11 cellular contexts compared by ENCODE assay signal in the genomic region with DNA sequence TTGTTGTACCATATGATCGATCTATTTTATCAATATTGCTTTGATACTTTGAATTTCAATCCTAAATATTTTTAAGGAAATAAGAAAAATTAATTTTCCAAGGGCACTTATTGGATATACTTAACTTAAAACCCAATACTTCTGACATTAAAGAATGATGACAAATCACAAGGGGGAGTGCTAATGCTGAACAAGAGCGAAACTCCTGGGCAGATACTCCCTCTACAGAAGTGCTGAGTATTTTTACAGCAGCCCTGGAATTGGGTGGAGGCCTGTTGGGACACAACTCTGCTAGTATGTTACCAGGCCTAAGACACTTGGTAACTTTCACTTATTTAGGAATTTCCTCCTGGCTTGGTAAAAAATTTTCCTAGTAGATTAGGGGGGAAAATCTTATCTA. TPM values are rescaled to one million over a fixed set of nuclear protein-coding genes. Genes with fewer than 3 reads are reported as not detected.
DNase-seq lines count a peak whose midpoint lies in the region; ATAC-seq and TF ChIP-seq lines count a peak whose summit lies in the region.
"Had no signal": no experiment of that assay in that cellular context is flagged by ENCODE, and none has a peak within 500 bp of the region (broad histone marks: within the 10 kb centered on the region; RNA-seq: fewer than 3 reads in every experiment).

No MANE protein-coding gene starts in this region.

- CTCF ChIA-PET in A673 (lab: Charles Lee) = interaction anchor here (0.7 kb wide), 1 partner anchor 180 kb away, joined by 4 read pairs; no protein-coding TSS in a partner anchor

- H3K4me3 ChIP-seq in A673 (ENCODE audit: low read depth, low read length, poor library complexity, severe bottlenecking) (no peak overlapping the region), brain microvascular endothelial cell (ENCODE audit: low read depth, low read length) (no peak overlapping the region)

- in situ Hi-C loops in brain microvascular endothelial cell (cut with HindIII; ENCODE audit: low pct_ligation_motif_present, low sequenced_read_pairs) = no loop called here

- H3K27me3 ChIP-seq in A673 (replicated peaks; ENCODE audit: insufficient read depth, low read depth, low read length, poor library complexity) (no peaks in the 10 kb centered on the region), brain microvascular endothelial cell (replicated peaks) (no peaks in the 10 kb centered on the region)

- no peaks in the 10 kb centered on the region for H3K4me1 ChIP-seq in A673 (ENCODE audit: insufficient read depth, low read length, poor library complexity, severe bottlenecking)

- TF ChIP-seq CTCF in A673 (conservative IDR thresholded peaks at IDR 0.05; ENCODE audit: low read depth, low read length) = no peak
- peak; percentile 55; the same call in 1 of the 2 replicates for TF ChIP-seq CTCF in HFFc6 (IDR thresholded peaks at IDR 0.05)
- TF ChIP-seq CTCF in brain microvascular endothelial cell (IDR thresholded peaks at IDR 0.05; ENCODE audit: low read depth, low read length, missing control alignments) = peak; percentile 45

- 0 out of 2 replicates have a peak, but pooled peaks cover 2% of the 10 kb centered on the region for H3K27me3 Mint-ChIP-seq in HFFc6 (ENCODE audit: insufficient read depth)
- H3K27me3 Mint-ChIP-seq: activated CD8-positive, alpha-beta memory T cell treated with anti-CD3 and anti-CD28 coated beads, Interleukin-2, amount 10 ng/mL, durations not matched to agents 7 days and 5 days had no signal

- peaks cover 6% of the 10 kb centered on the region for H3K4me1 Mint-ChIP-seq in HFFc6 (ENCODE audit: low read depth)

- peaks cover 36% of the 10 kb centered on the region for H3K36me3 Mint-ChIP-seq in HFFc6 (ENCODE audit: low read depth)

- BruUV-seq in A673 (replicated peaks; lab: Mats Ljungman, UMichigan) = no TSS peak

- H3K9me3 ChIP-seq in A673 (ENCODE audit: low read depth, low read length, poor library complexity, severe bottlenecking) = no peaks in the 10 kb centered on the region

- H3K27ac ChIP-seq in A673 (ENCODE audit: low read depth, low read length, poor library complexity, severe bottlenecking) = no peak overlapping the region
- H3K27ac ChIP-seq in brain microvascular endothelial cell = no peak overlapping the region

- H3K36me3 ChIP-seq in A673 (ENCODE audit: insufficient read depth, low read length, poor library complexity, severe bottlenecking) (no peaks in the 10 kb centered on the region), brain microvascular endothelial cell (replicated peaks) (peaks cover 9% of the 10 kb centered on the region)

- POLR2A ChIA-PET in A673 (lab: Charles Lee; ENCODE audit: low non-redundant PET) = no interaction called here

- intact Hi-C loops in A673 (cut with micrococcal nuclease; ENCODE audit: unreplicated experiment) = no loop called here

- H3K27ac Mint-ChIP-seq in HFFc6 = peak overlapping the region; percentile 26; the same call in 1 of the 2 replicates
- H3K27ac Mint-ChIP-seq: activated CD8-positive, alpha-beta memory T cell treated with anti-CD3 and anti-CD28 coated beads, Interleukin-2, amount 10 ng/mL, durations not matched to agents 7 days and 5 days had no signal

- no peak for ATAC-seq in GM18520 (IDR thresholded peaks at IDR 0.05; ENCODE audit: unreplicated experiment)
- ATAC-seq: activated CD8-positive, alpha-beta memory T cell treated with anti-CD3 and anti-CD28 coated beads, Interleukin-2, amount 10 ng/mL, durations not matched to agents 7 days and 5 days had no signal

- DNase-seq in A673 (ENCODE audit: low spot score) (peak; percentile 4), HFFc6 (peak; percentile 47), brain microvascular endothelial cell (peak; percentile 47), iris pigment epithelial cell (ENCODE audit: low read depth) (peak; percentile 64), DMS153 treated with DMSO at 0.1 percent for 48 hours (lab: John Stamatoyannopoulos, UW; ENCODE audit: unreplicated experiment) (no peak), activated gamma-delta T cell treated with Interleukin-2 at 50 U/mL for 16 hours (no peak), DMS114 treated with DMSO at 0.1 percent for 48 hours (lab: John Stamatoyannopoulos, UW; ENCODE audit: unreplicated experiment) (no peak)
- DNase-seq: activated CD8-positive, alpha-beta memory T cell treated with anti-CD3 and anti-CD28 coated beads, Interleukin-2, amount 10 ng/mL, durations not matched to agents 7 days and 5 days; DMS79; stimulated activated CD4-positive, alpha-beta T cell treated with anti-CD3 and anti-CD28 coated beads, Interleukin-2, amount 100 ng/mL, for 24 hours had no signal

- H3K9me3 Mint-ChIP-seq in HFFc6 = peaks cover 13% of the 10 kb centered on the region

- H3K4me3 Mint-ChIP-seq in HFFc6 = no peak overlapping the region
- H3K4me3 Mint-ChIP-seq: activated CD8-positive, alpha-beta memory T cell treated with anti-CD3 and anti-CD28 coated beads, Interleukin-2, amount 10 ng/mL, durations not matched to agents 7 days and 5 days had no signal

RNA-seq across cellular contexts. Expression of gene DENND6A, which starts 46.2 kb away (rescaled TPM):
- 22.1 and 22.5 TPM in 2 replicates for total RNA-seq in A673 (2021)
- total RNA-seq in HFFc6 (2021; fragmentation: NEBNext Ultra II Directional; extraction: Animal tissue kit (Norgen Biotek cat#: 25700)) = 10 to 100 TPM in 2 of 6 experiments, 1 to 10 TPM in 4; 7.8 to 11.9 (median 9.8) TPM

RNA-seq across cellular contexts. Expression of gene ARF4, which starts 49.6 kb away (rescaled TPM):
- total RNA-seq in A673 (2021) = 70.8 and 82.2 TPM in 2 replicates
- 100 to 1,000 TPM; 446 to 567 (median 535) TPM for total RNA-seq in HFFc6 (2021; fragmentation: NEBNext Ultra II Directional; extraction: Animal tissue kit (Norgen Biotek cat#: 25700))

Comparison
In these comparisons a context has a peak if more than half of its experiments do, and no peak if none do; other contexts are left out.
1. DNase-seq: peak in A673 (single experiment), HFFc6 (single experiment), brain microvascular endothelial cell (single experiment) and iris pigment epithelial cell (single experiment); none in DMS153 treated with DMSO at 0.1 percent for 48 hours (single experiment), activated gamma-delta T cell treated with Interleukin-2 at 50 U/mL for 16 hours (single experiment) and DMS114 treated with DMSO at 0.1 percent for 48 hours (single experiment).